ENCODE assay signal across 9 cellular contexts in genomic region chr6:2725999-2726567, GRCh38. TPM values are rescaled to one million over a fixed set of nuclear protein-coding genes. Genes with fewer than 3 reads are reported as not detected.
DNase-seq lines count a peak whose midpoint lies in the region; ATAC-seq and TF ChIP-seq lines count a peak whose summit lies in the region.
"Had no signal": no experiment of that assay in that cellular context is flagged by ENCODE, and none has a peak within 500 bp of the region (broad histone marks: within the 10 kb centered on the region; RNA-seq: fewer than 3 reads in every experiment).

No MANE protein-coding gene starts in this region.

- peaks cover 2% of the 10 kb centered on the region for H3K27me3 Mint-ChIP-seq in activated T-cell treated with anti-CD3 and anti-CD28 coated beads, Interleukin-2, amount 50 U/mL, for 4 hours (ENCODE audit: low read depth)
- peaks cover 21% of the 10 kb centered on the region for H3K27me3 Mint-ChIP-seq in HFFc6 (ENCODE audit: insufficient read depth)

- DNase-seq in GDM1 (lab: John Stamatoyannopoulos, UW) (peak; percentile 69), HEK293T (ENCODE audit: extremely low spot score) (peak; percentile 34), RPMI8226 (peak; percentile 63), left lobe of liver (ENCODE audit: low spot score) (no peak), HFFc6 (no peak)
- DNase-seq in stimulated activated CD8-positive, alpha-beta memory T cell treated with anti-CD3 and anti-CD28 coated beads, Interleukin-4, amount 100 ng/mL, for 48 hours = no peak
- DNase-seq in activated T-cell treated with anti-CD3 and anti-CD28 coated beads, Interleukin-2, amount 50 U/mL, for 4 hours = no peak

- peaks cover 5% of the 10 kb centered on the region for H3K36me3 Mint-ChIP-seq in activated T-cell treated with anti-CD3 and anti-CD28 coated beads, Interleukin-2, amount 50 U/mL, for 4 hours (ENCODE audit: insufficient read depth)
- no peaks in the 10 kb centered on the region for H3K36me3 Mint-ChIP-seq in HFFc6 (ENCODE audit: low read depth)

- no peaks in the 10 kb centered on the region for H3K4me1 Mint-ChIP-seq in activated T-cell treated with anti-CD3 and anti-CD28 coated beads, Interleukin-2, amount 50 U/mL, for 4 hours (ENCODE audit: low read depth)
- H3K4me1 Mint-ChIP-seq in HFFc6 (ENCODE audit: low read depth) = no peaks in the 10 kb centered on the region; the same call in none of the 2 replicates

- ATAC-seq in left lobe of liver (peak; percentile 27), HG02642 (IDR thresholded peaks at IDR 0.05; ENCODE audit: poor library complexity, unreplicated experiment) (no peak)
- ATAC-seq in activated T-cell treated with anti-CD3 and anti-CD28 coated beads, Interleukin-2, amount 50 U/mL, for 4 hours = no peak
- ATAC-seq: body of pancreas had no signal

- no peak overlapping the region for H3K27ac Mint-ChIP-seq in HFFc6

- H3K9me3 Mint-ChIP-seq in activated T-cell treated with anti-CD3 and anti-CD28 coated beads, Interleukin-2, amount 50 U/mL, for 4 hours = peaks cover 12% of the 10 kb centered on the region
- 0 out of 2 replicates have a peak, but pooled peaks cover 7% of the 10 kb centered on the region for H3K9me3 Mint-ChIP-seq in HFFc6

- no peak for TF ChIP-seq CTCF in HFFc6 (IDR thresholded peaks at IDR 0.05)

- CTCF ChIA-PET in HEK293T (lab: Yijun Ruan, JAX) = interaction anchor here (1.1 to 1.2 kb wide), 2 partner anchors 12 to 24 kb away, joined by 3 to 4 read pairs; partner anchors contain the start of gene MYLK4

- POLR2A ChIA-PET in HEK293T (lab: Yijun Ruan, JAX) = interaction anchor here (0.8 to 1.8 kb wide), 2 partner anchors 11 to 31 kb away, joined by 4 to 13 read pairs; no protein-coding TSS in a partner anchor

- H3K4me3 Mint-ChIP-seq in activated T-cell treated with anti-CD3 and anti-CD28 coated beads, Interleukin-2, amount 50 U/mL, for 4 hours = no peak overlapping the region
- H3K4me3 Mint-ChIP-seq in HFFc6 = no peak overlapping the region

TF ChIP-seq in HEK293T, 16 proteins besides CTCF, POLR2A, EP300 and RAD21:
- TF ChIP-seq ELF4 (IDR thresholded peaks at IDR 0.05) (no peak), TARDBP (IDR thresholded peaks at IDR 0.05) (no peak), FOXK2 (IDR thresholded peaks at IDR 0.05) (no peak), ARNT (IDR thresholded peaks at IDR 0.05) (no peak), PKNOX1 (IDR thresholded peaks at IDR 0.05) (no peak), SUZ12 (IDR thresholded peaks at IDR 0.05) (no peak), HDGF (IDR thresholded peaks at IDR 0.05; ENCODE audit: borderline replicate concordance) (no peak), LEF1 (IDR thresholded peaks at IDR 0.05; ENCODE audit: borderline replicate concordance) (no peak), ZNF384 (IDR thresholded peaks at IDR 0.05) (no peak), L3MBTL2 (conservative IDR thresholded peaks at IDR 0.05) (no peak), CTBP1 (IDR thresholded peaks at IDR 0.05; ENCODE audit: borderline replicate concordance) (no peak), FOXM1 (IDR thresholded peaks at IDR 0.05; ENCODE audit: borderline replicate concordance) (no peak), NFRKB (IDR thresholded peaks at IDR 0.05) (no peak), BHLHE40 (IDR thresholded peaks at IDR 0.05; ENCODE audit: borderline replicate concordance) (no peak), SP1 (IDR thresholded peaks at IDR 0.05) (no peak), FOXA1 (IDR thresholded peaks at IDR 0.05) (no peak)

RNA-seq across cellular contexts. Expression of gene MYLK4, which starts 24.6 kb away (rescaled TPM):
- total RNA-seq in left lobe of liver = 0.25 TPM
- total RNA-seq in activated T-cell treated with anti-CD3 and anti-CD28 coated beads, Interleukin-2, amount 50 U/mL, for 4 hours = under 1 TPM; 0.08 to 0.18 (median 0.11) TPM
- total RNA-seq in HFFc6 (2021; fragmentation: NEBNext Ultra II Directional; extraction: Animal tissue kit (Norgen Biotek cat#: 25700)) = under 1 TPM; 0.10 to 0.21 (median 0.12) TPM

RNA-seq across cellular contexts. Expression of gene WRNIP1, which starts 39.1 kb away (rescaled TPM):
- 16.5 TPM for total RNA-seq in left lobe of liver
- total RNA-seq in activated T-cell treated with anti-CD3 and anti-CD28 coated beads, Interleukin-2, amount 50 U/mL, for 4 hours = 10 to 100 TPM; 44.1 to 52.1 (median 49.0) TPM
- total RNA-seq in HFFc6 (2021; fragmentation: NEBNext Ultra II Directional; extraction: Animal tissue kit (Norgen Biotek cat#: 25700)) = 10 to 100 TPM; 31.9 to 40.4 (median 33.5) TPM

Comparison
In these comparisons a context has a peak if more than half of its experiments do, and no peak if none do; other contexts are left out.
1. DNase-seq: peak in GDM1 (single experiment), HEK293T (single experiment) and RPMI8226 (single experiment); none in left lobe of liver (single experiment), stimulated activated CD8-positive, alpha-beta memory T cell treated with anti-CD3 and anti-CD28 coated beads, Interleukin-4, amount 100 ng/mL, for 48 hours (single experiment), activated T-cell treated with anti-CD3 and anti-CD28 coated beads, Interleukin-2, amount 50 U/mL, for 4 hours (single experiment) and HFFc6 (single experiment).